In the genomic region with DNA sequence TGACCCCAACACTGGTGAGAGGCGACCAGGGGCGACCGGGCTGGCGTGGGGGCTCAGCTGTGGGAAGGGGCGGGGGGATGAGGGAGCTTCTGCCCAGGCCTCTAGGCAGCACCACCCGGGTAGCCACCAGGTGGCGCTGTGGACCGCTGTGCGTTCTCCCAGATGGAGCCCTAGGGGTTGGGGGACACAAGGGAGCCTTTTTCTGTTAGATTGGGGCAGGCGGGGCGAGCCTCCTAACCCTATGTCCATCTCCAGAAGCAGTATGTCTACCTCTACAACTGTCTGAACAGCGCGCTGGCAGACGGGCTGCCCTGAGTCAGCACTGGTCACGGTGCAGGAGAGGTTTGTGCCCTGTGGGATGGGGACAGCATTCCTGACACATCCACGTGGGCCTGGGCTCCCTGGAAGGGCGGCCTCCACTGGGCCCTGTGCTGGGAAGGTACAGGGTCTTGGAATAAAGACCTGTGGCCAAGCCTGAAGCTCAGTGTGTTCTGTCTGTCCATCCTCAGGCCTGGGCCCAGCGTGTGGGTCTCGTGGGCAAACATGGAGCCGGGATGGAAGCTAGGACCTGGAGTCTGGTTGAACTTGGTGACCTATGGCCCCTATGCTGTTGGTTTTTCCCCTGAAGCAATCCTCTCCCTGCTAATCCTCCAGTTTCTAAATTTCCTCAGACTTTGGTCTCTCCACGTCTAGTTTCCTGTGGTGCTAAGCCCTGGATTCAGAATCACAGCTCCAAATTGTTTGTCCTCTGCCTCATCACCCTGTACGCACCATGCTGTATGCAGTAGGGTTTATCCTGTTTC, we compare ENCODE assay signal across 8 cellular contexts. TPM values are rescaled to one million over a fixed set of nuclear protein-coding genes. Genes with fewer than 3 reads are reported as not detected.
DNase-seq lines count a peak whose midpoint lies in the region; ATAC-seq, FAIRE-seq and TF ChIP-seq lines count a peak whose summit lies in the region.

No MANE protein-coding gene starts in this region.

- H4K20me1 ChIP-seq in SU-DHL-6 (ENCODE audit: low read depth, low read length) = no peaks in the 10 kb centered on the region

- intact Hi-C loops in heart right ventricle (cut with DNase I) = loop anchor here (5.0 to 10.0 kb wide), 9 partner anchors 94 to 656 kb away; partner anchors contain the start of gene IARS1 (in 2 of the 10)

- no peak overlapping the region for H3K4me2 ChIP-seq in SU-DHL-6 (ENCODE audit: low read depth, low read length, poor library complexity, severe bottlenecking)

- FAIRE-seq in HTR-8/SVneo (lab: Jason Lieb, UNC) = no peak

- peak; percentile 61 for DNase-seq in EH (ENCODE audit: low read depth)
- DNase-seq in HTR-8/SVneo (ENCODE audit: insufficient read length, low spot score) = peak; percentile 57
- peak; percentile 75 for DNase-seq in activated naive CD8-positive, alpha-beta T cell treated with anti-CD3 and anti-CD28 coated beads for 36 hours
- peak; percentile 62 to 80 for DNase-seq in heart right ventricle
- DNase-seq in retina = peak; percentile 80
- no peak for DNase-seq in HPDE6-E6E7 (ENCODE audit: extremely low spot score)
- no peak for DNase-seq in GOT3 (lab: John Stamatoyannopoulos, UW)

- no peak overlapping the region for H3K9ac ChIP-seq in SU-DHL-6 (ENCODE audit: low read length)

- H3K27ac ChIP-seq in SU-DHL-6 (ENCODE audit: low read depth, low read length) (no peak overlapping the region), heart right ventricle (no peak overlapping the region)

- peak; percentile 52 to 76 (median 62) for ATAC-seq in heart right ventricle

- 38 to 41% methylated on average over 22 of the region's 22 CpGs for WGBS in heart right ventricle, 2 donors

- no peaks in the 10 kb centered on the region for H3K9me3 Mint-ChIP-seq in activated naive CD8-positive, alpha-beta T cell treated with anti-CD3 and anti-CD28 coated beads for 36 hours

- H3K9me2 ChIP-seq in SU-DHL-6 (replicated peaks; ENCODE audit: insufficient read depth, low read length) = no peaks in the 10 kb centered on the region

- no peak overlapping the region for H3K4me3 Mint-ChIP-seq in activated naive CD8-positive, alpha-beta T cell treated with anti-CD3 and anti-CD28 coated beads for 36 hours

- H3K79me2 ChIP-seq in SU-DHL-6 (ENCODE audit: insufficient read depth, low read length) = no peaks in the 10 kb centered on the region

- no peak overlapping the region for H3K27ac Mint-ChIP-seq in activated naive CD8-positive, alpha-beta T cell treated with anti-CD3 and anti-CD28 coated beads for 36 hours

- no peaks in the 10 kb centered on the region for H3K9me3 ChIP-seq in SU-DHL-6 (ENCODE audit: insufficient read depth, low read length)
- H3K9me3 ChIP-seq in heart right ventricle = no peaks in the 10 kb centered on the region

- peaks cover 0 to 24% (median 19%) of the 10 kb centered on the region in 9 donors for H3K4me1 ChIP-seq in heart right ventricle

- H3K27me3 ChIP-seq in SU-DHL-6 (ENCODE audit: low read length) = no peaks in the 10 kb centered on the region
- peaks cover 0 to 28% (median 14%) of the 10 kb centered on the region in 7 donors for H3K27me3 ChIP-seq in heart right ventricle

- H3K36me3 Mint-ChIP-seq in activated naive CD8-positive, alpha-beta T cell treated with anti-CD3 and anti-CD28 coated beads for 36 hours = no peaks in the 10 kb centered on the region

- peaks cover 51% of the 10 kb centered on the region for H3K27me3 Mint-ChIP-seq in activated naive CD8-positive, alpha-beta T cell treated with anti-CD3 and anti-CD28 coated beads for 36 hours

- peaks cover 13% of the 10 kb centered on the region for H3K4me1 Mint-ChIP-seq in activated naive CD8-positive, alpha-beta T cell treated with anti-CD3 and anti-CD28 coated beads for 36 hours

- H3K4me3 ChIP-seq in SU-DHL-6 (ENCODE audit: insufficient read depth, low read length, poor library complexity, severe bottlenecking) = no peak overlapping the region
- H3K4me3 ChIP-seq in heart right ventricle = no peak overlapping the region

- H2AFZ ChIP-seq in SU-DHL-6 (ENCODE audit: low read depth, low read length, severe bottlenecking) = no peak overlapping the region

- H3K36me3 ChIP-seq in SU-DHL-6 (ENCODE audit: low read length) (no peaks in the 10 kb centered on the region), heart right ventricle (no peaks in the 10 kb centered on the region)

- TF ChIP-seq CTCF in SU-DHL-6 (IDR thresholded peaks at IDR 0.05; ENCODE audit: insufficient read depth, low read length, poor library complexity, severe bottlenecking) (peak; percentile 45), heart right ventricle (IDR thresholded peaks at IDR 0.05) (peak; percentile 78 to 93 (median 89))

- H3F3A ChIP-seq in SU-DHL-6 (ENCODE audit: insufficient read depth) = no peaks in the 10 kb centered on the region

RNA-seq across cellular contexts. Expression of gene SPTLC1, which starts 23.1 kb away (rescaled TPM):
- 10 to 100 TPM; 49.1 to 54.5 TPM for total RNA-seq in activated naive CD8-positive, alpha-beta T cell treated with anti-CD3 and anti-CD28 coated beads for 36 hours
- total RNA-seq in heart right ventricle = 10 to 100 TPM; 17.5 to 28.1 (median 23.0) TPM
- polyA plus RNA-seq in heart right ventricle = 10 to 100 TPM; 17.1 to 25.5 TPM

Comparison
In these comparisons a context has a peak if more than half of its experiments do, and no peak if none do; other contexts are left out.
1. DNase-seq: peak in EH (single experiment), HTR-8/SVneo (single experiment), activated naive CD8-positive, alpha-beta T cell treated with anti-CD3 and anti-CD28 coated beads for 36 hours (single experiment), heart right ventricle (2 of 2) and retina (single experiment); none in HPDE6-E6E7 (single experiment) and GOT3 (single experiment).